In genomic region chr16:9557713-9558112, GRCh38 we compare ENCODE assay signal across 26 cellular contexts.
"Had no signal": no experiment of that assay in that cellular context is flagged by ENCODE, and none has a peak within 500 bp of the region (broad histone marks: within the 10 kb centered on the region; RNA-seq: fewer than 3 reads in every experiment).

No MANE protein-coding gene starts in this region.

- H3K27ac ChIP-seq: colonic mucosa, epithelial cell of prostate, esophagus squamous epithelium, gastrocnemius medialis, heart right ventricle, left lung, lower lobe of right lung had no signal

- H3K9me3 ChIP-seq: colonic mucosa, esophagus squamous epithelium, gastrocnemius medialis, mucosa of descending colon had no signal

- DNase-seq: colonic mucosa; cortex of kidney; effector CD8-positive, alpha-beta T cell; effector memory CD8-positive, alpha-beta T cell; endodermal cell; erythroblast; esophagus squamous epithelium; foreskin fibroblast; foreskin melanocyte; gastrocnemius medialis; glutamatergic neuron; head of caudate nucleus; heart right ventricle; hippocampal formation; left cardiac atrium; left lung; left ventricle myocardium superior; lower lobe of right lung; mesenchymal stem cell; mucosa of descending colon; naive B cell had no signal

- ATAC-seq: effector memory CD8-positive, alpha-beta T cell; esophagus mucosa; gastrocnemius medialis; heart right ventricle; left cardiac atrium; left lung; left ventricle myocardium superior; lower lobe of right lung; mucosa of descending colon had no signal

- FAIRE-seq: endometrium, islet of Langerhans, keratinocyte had no signal

- H3K4me3 ChIP-seq: colonic mucosa, esophagus squamous epithelium, gastrocnemius medialis, heart right ventricle, left lung, lower lobe of right lung, mucosa of descending colon had no signal

- H3K27me3 ChIP-seq: colonic mucosa, esophagus squamous epithelium, gastrocnemius medialis, left lung had no signal

- H3K4me1 ChIP-seq: colonic mucosa, esophagus squamous epithelium, gastrocnemius medialis, heart right ventricle, left lung, lower lobe of right lung had no signal

- H3K36me3 ChIP-seq: colonic mucosa, esophagus squamous epithelium, gastrocnemius medialis, heart right ventricle, left lung, lower lobe of right lung had no signal
